ENCODE assay signal across 1 cellular context in genomic region chr12:93178154-93178878, GRCh38.
TF ChIP-seq lines count a peak whose summit lies in the region.

No MANE protein-coding gene starts in this region.

TF ChIP-seq in K562, 482 proteins besides CTCF, POLR2A, EP300 and RAD21 (continued from another document):
- peak in 1 of 2 experiments; percentile 7; a peak in 3 of 4 replicates for TF ChIP-seq TRIM24 (IDR thresholded peaks at IDR 0.05)
- peak; percentile 0 for TF ChIP-seq DACH1 (IDR thresholded peaks at IDR 0.05; ENCODE audit: partially characterized antibody)
- TF ChIP-seq CBX3 (IDR thresholded peaks at IDR 0.05; ENCODE audit: borderline replicate concordance in 1 of 2, low read length in 2 of 2): peak in 1 of 2 experiments; percentile 97; a peak in 2 of 3 replicates
- 0 out of 2 replicates have a peak, but pooled peaks have one; percentile 19 for TF ChIP-seq DDX20 (tag; IDR thresholded peaks at IDR 0.05; ENCODE audit: low read depth)
- peak; percentile 93 for TF ChIP-seq SMARCA5 (IDR thresholded peaks at IDR 0.05)
- peak; percentile 95 for TF ChIP-seq TRIM28 (IDR thresholded peaks at IDR 0.05)
- TF ChIP-seq HINFP (tag; conservative IDR thresholded peaks at IDR 0.05; ENCODE audit: low read depth): 0 out of 2 replicates have a peak, but pooled peaks have one; percentile 21
